9 cellular contexts compared by ENCODE assay signal in genomic region chr19:35977446-35978222, GRCh38. TPM values are rescaled to one million over a fixed set of nuclear protein-coding genes. Genes with fewer than 3 reads are reported as not detected.
DNase-seq lines count a peak whose midpoint lies in the region; ATAC-seq and TF ChIP-seq lines count a peak whose summit lies in the region.
"Had no signal": no experiment of that assay in that cellular context is flagged by ENCODE, and none has a peak within 500 bp of the region (broad histone marks: within the 10 kb centered on the region; RNA-seq: fewer than 3 reads in every experiment).

No MANE protein-coding gene starts in this region.

- TF ChIP-seq CTCF in Calu3 (IDR thresholded peaks at IDR 0.05; ENCODE audit: unreplicated experiment) (no peak), GM23338 (conservative IDR thresholded peaks at IDR 0.05; ENCODE audit: low read depth in 2 of 2) (peak; percentile 73 to 88), glutamatergic neuron (IDR thresholded peaks at IDR 0.05; ENCODE audit: partially characterized antibody, unreplicated experiment) (peak; percentile 50)

- H3K4me3 Mint-ChIP-seq in Calu3 (ENCODE audit: low read depth, unreplicated experiment) (no peak overlapping the region), GM23338 (no peak overlapping the region), glutamatergic neuron (ENCODE audit: unreplicated experiment) (peak overlapping the region; percentile 20)
- H3K4me3 Mint-ChIP-seq: IgD-negative memory B cell had no signal

- ATAC-seq in GM23338 (peak; percentile 97), HG02981 (IDR thresholded peaks at IDR 0.05; ENCODE audit: unreplicated experiment) (no peak)

- H3K4me1 ChIP-seq in GM23338 (ENCODE audit: insufficient read depth) = peaks cover 5% of the 10 kb centered on the region; the same call in 1 of the 2 replicates

- H3K9me3 Mint-ChIP-seq in Calu3 (ENCODE audit: low read depth, unreplicated experiment) (no peaks in the 10 kb centered on the region), GM23338 (no peaks in the 10 kb centered on the region; the same call in 2 of the 3 replicates), glutamatergic neuron (ENCODE audit: unreplicated experiment) (peaks cover 4% of the 10 kb centered on the region)

- H3K36me3 Mint-ChIP-seq in Calu3 (ENCODE audit: insufficient read depth, unreplicated experiment) (no peaks in the 10 kb centered on the region), GM23338 (ENCODE audit: low read depth) (no peaks in the 10 kb centered on the region), glutamatergic neuron (ENCODE audit: unreplicated experiment) (no peaks in the 10 kb centered on the region)
- H3K36me3 Mint-ChIP-seq: IgD-negative memory B cell had no signal

- peak; percentile 37 for DNase-seq in Calu3
- DNase-seq in GM23338 (ENCODE audit: low spot score) = peak; percentile 95
- DNase-seq in SHP77 treated with DMSO at 0.1 percent for 48 hours (lab: John Stamatoyannopoulos, UW) = peak; percentile 25
- DNase-seq in glutamatergic neuron = peak; percentile 64
- DNase-seq in hypothalamus (lab: John Stamatoyannopoulos, UW) = no peak
- DNase-seq in DMS153 treated with DMSO at 0.1 percent for 48 hours (lab: John Stamatoyannopoulos, UW; ENCODE audit: unreplicated experiment) = no peak
- no peak for DNase-seq in effector CD8-positive, alpha-beta T cell (lab: John Stamatoyannopoulos, UW)

- H3K79me2 ChIP-seq in GM23338 (replicated peaks; ENCODE audit: insufficient read depth) = no peaks in the 10 kb centered on the region

- peak overlapping the region; percentile 76; the same call in 1 of the 2 replicates for H2AFZ ChIP-seq in GM23338

- H3K4me2 ChIP-seq in GM23338 = no peak overlapping the region

- H3K27me3 ChIP-seq in GM23338 (ENCODE audit: insufficient read depth) = no peaks in the 10 kb centered on the region

- intact Hi-C loops in Calu3 (cut with micrococcal nuclease; ENCODE audit: unreplicated experiment) = no loop called here

- no peaks in the 10 kb centered on the region for H3K4me1 Mint-ChIP-seq in Calu3 (ENCODE audit: low read depth, unreplicated experiment)
- peaks cover 14% of the 10 kb centered on the region for H3K4me1 Mint-ChIP-seq in GM23338
- peaks cover 8% of the 10 kb centered on the region for H3K4me1 Mint-ChIP-seq in glutamatergic neuron (ENCODE audit: low read depth, unreplicated experiment)
- H3K4me1 Mint-ChIP-seq: IgD-negative memory B cell had no signal

- H3K27me3 Mint-ChIP-seq in Calu3 (ENCODE audit: unreplicated experiment) = peaks cover 74% of the 10 kb centered on the region
- H3K27me3 Mint-ChIP-seq in GM23338 (ENCODE audit: insufficient read depth, low read depth, poor library complexity) = peaks cover 16% of the 10 kb centered on the region
- H3K27me3 Mint-ChIP-seq in glutamatergic neuron (ENCODE audit: unreplicated experiment) = peaks cover 9% of the 10 kb centered on the region

- no peaks in the 10 kb centered on the region for H4K20me1 ChIP-seq in GM23338 (replicated peaks; ENCODE audit: insufficient read depth)

- no TSS peak for BruUV-seq in Calu3 (replicated peaks; lab: Mats Ljungman, UMichigan)

- no peaks in the 10 kb centered on the region for H3K36me3 ChIP-seq in GM23338 (ENCODE audit: insufficient read depth)

- no peaks in the 10 kb centered on the region for H3K9me2 ChIP-seq in GM23338 (ENCODE audit: insufficient read depth)

- no peak overlapping the region for H3K27ac ChIP-seq in GM23338 (ENCODE audit: low read depth)

- no peaks in the 10 kb centered on the region for H3F3A ChIP-seq in GM23338 (replicated peaks; ENCODE audit: low read depth)

- no peak overlapping the region for H3K4me3 ChIP-seq in GM23338

- CTCF ChIA-PET in Calu3 (lab: Charles Lee) = interaction anchor here (2.0 kb wide), 1 partner anchor 11 kb away, joined by 4 read pairs; no protein-coding TSS in a partner anchor

- no peak overlapping the region for H3K27ac Mint-ChIP-seq in Calu3 (ENCODE audit: unreplicated experiment)
- no peak overlapping the region for H3K27ac Mint-ChIP-seq in GM23338
- H3K27ac Mint-ChIP-seq in glutamatergic neuron (ENCODE audit: unreplicated experiment) = no peak overlapping the region
- H3K27ac Mint-ChIP-seq: IgD-negative memory B cell had no signal

TF ChIP-seq in GM23338, 12 proteins besides CTCF, POLR2A, EP300 and RAD21:
- TF ChIP-seq, protein P1, sequence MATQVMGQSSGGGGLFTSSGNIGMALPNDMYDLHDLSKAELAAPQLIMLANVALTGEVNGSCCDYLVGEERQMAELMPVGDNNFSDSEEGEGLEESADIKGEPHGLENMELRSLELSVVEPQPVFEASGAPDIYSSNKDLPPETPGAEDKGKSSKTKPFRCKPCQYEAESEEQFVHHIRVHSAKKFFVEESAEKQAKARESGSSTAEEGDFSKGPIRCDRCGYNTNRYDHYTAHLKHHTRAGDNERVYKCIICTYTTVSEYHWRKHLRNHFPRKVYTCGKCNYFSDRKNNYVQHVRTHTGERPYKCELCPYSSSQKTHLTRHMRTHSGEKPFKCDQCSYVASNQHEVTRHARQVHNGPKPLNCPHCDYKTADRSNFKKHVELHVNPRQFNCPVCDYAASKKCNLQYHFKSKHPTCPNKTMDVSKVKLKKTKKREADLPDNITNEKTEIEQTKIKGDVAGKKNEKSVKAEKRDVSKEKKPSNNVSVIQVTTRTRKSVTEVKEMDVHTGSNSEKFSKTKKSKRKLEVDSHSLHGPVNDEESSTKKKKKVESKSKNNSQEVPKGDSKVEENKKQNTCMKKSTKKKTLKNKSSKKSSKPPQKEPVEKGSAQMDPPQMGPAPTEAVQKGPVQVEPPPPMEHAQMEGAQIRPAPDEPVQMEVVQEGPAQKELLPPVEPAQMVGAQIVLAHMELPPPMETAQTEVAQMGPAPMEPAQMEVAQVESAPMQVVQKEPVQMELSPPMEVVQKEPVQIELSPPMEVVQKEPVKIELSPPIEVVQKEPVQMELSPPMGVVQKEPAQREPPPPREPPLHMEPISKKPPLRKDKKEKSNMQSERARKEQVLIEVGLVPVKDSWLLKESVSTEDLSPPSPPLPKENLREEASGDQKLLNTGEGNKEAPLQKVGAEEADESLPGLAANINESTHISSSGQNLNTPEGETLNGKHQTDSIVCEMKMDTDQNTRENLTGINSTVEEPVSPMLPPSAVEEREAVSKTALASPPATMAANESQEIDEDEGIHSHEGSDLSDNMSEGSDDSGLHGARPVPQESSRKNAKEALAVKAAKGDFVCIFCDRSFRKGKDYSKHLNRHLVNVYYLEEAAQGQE (IDR thresholded peaks at IDR 0.05; ENCODE audit: unreplicated experiment) = peak; percentile 52
- no peak for TF ChIP-seq NANOG (IDR thresholded peaks at IDR 0.05; ENCODE audit: borderline replicate concordance)

RNA-seq across cellular contexts. Expression of gene SDHAF1, which starts 17.4 kb away (rescaled TPM):
- total RNA-seq in Calu3 (2022) (16.9 and 17.1 TPM in 2 replicates), glutamatergic neuron (ENCODE audit: unreplicated experiment) (17.7 TPM)
- total RNA-seq in GM23338 (2014; rRNA removed; shearing (Covaris generic)) = 45.8 and 55.9 TPM in 2 replicates
- polyA plus RNA-seq in GM23338 (2016; fragmentation: Nextera tagmentation; extraction: Ambion mirVana) = 19.9 TPM in 2 replicates

RNA-seq across cellular contexts. Expression of gene SYNE4, which starts 31.0 kb away (rescaled TPM):
- 19.7 and 23.5 TPM in 2 replicates for total RNA-seq in Calu3 (2022)
- 24.1 and 26.1 TPM in 2 replicates for total RNA-seq in GM23338 (2014; rRNA removed; shearing (Covaris generic))
- polyA plus RNA-seq in GM23338 (2016; fragmentation: Nextera tagmentation; extraction: Ambion mirVana) = 47.3 and 49.8 TPM in 2 replicates
- total RNA-seq in glutamatergic neuron (ENCODE audit: unreplicated experiment) = 2.0 TPM
- polyA plus RNA-seq: IgD-negative memory B cell had no signal

RNA-seq across cellular contexts. Expression of gene ALKBH6, which starts 36.4 kb away (rescaled TPM):
- total RNA-seq in Calu3 (2022) = 52.6 and 56.7 TPM in 2 replicates
- total RNA-seq in GM23338 (2014; rRNA removed; shearing (Covaris generic)) = 28.5 and 33.6 TPM in 2 replicates
- 51.4 and 54.6 TPM in 2 replicates for polyA plus RNA-seq in GM23338 (2016; fragmentation: Nextera tagmentation; extraction: Ambion mirVana)
- total RNA-seq in glutamatergic neuron (ENCODE audit: unreplicated experiment) = 29.5 TPM

RNA-seq across cellular contexts. Expression of gene LRFN3, which starts 41.5 kb away (rescaled TPM):
- total RNA-seq in Calu3 (2022) (15.2 and 18.5 TPM in 2 replicates), glutamatergic neuron (ENCODE audit: unreplicated experiment) (40.6 TPM)
- total RNA-seq in GM23338 (2014; rRNA removed; shearing (Covaris generic)) = 15.1 and 18.2 TPM in 2 replicates
- 5.8 and 6.0 TPM in 2 replicates for polyA plus RNA-seq in GM23338 (2016; fragmentation: Nextera tagmentation; extraction: Ambion mirVana)

RNA-seq across cellular contexts. Expression of gene CLIP3, which starts 55.0 kb away (rescaled TPM):
- total RNA-seq in Calu3 (2022) (3.1 and 3.5 TPM in 2 replicates), glutamatergic neuron (ENCODE audit: unreplicated experiment) (146 TPM)
- total RNA-seq in GM23338 (2014; rRNA removed; shearing (Covaris generic)) = 12.4 and 19.1 TPM in 2 replicates
- polyA plus RNA-seq in GM23338 (2016; fragmentation: Nextera tagmentation; extraction: Ambion mirVana) = 15.1 and 15.2 TPM in 2 replicates

Comparison
In these comparisons a context has a peak if more than half of its experiments do, and no peak if none do; other contexts are left out.
1. DNase-seq: peak in Calu3 (single experiment), GM23338 (single experiment), SHP77 treated with DMSO at 0.1 percent for 48 hours (single experiment) and glutamatergic neuron (single experiment); none in hypothalamus (0 of 51), DMS153 treated with DMSO at 0.1 percent for 48 hours (single experiment) and effector CD8-positive, alpha-beta T cell (single experiment).